In genomic region chr1:32362474-32363313, GRCh38 we compare ENCODE assay signal across 10 cellular contexts. TPM values are rescaled to one million over a fixed set of nuclear protein-coding genes. Genes with fewer than 3 reads are reported as not detected.
DNase-seq lines count a peak whose midpoint lies in the region; ATAC-seq and TF ChIP-seq lines count a peak whose summit lies in the region.
"Had no signal": no experiment of that assay in that cellular context is flagged by ENCODE, and none has a peak within 500 bp of the region (broad histone marks: within the 10 kb centered on the region; RNA-seq: fewer than 3 reads in every experiment).

Gene FAM229A, minus strand, starts transcription at chr1:32362485. Its CDS starts 394 bp downstream, at chr1:32362091.
Gene TSSK3, plus strand, starts transcription at chr1:32362539. Its CDS starts 163 bp downstream, at chr1:32362702.

- H3F3A ChIP-seq in PC-3 (ENCODE audit: low read length, unreplicated experiment): no peaks in the 10 kb centered on the region

- peaks cover 55% of the 10 kb centered on the region for H3K36me3 Mint-ChIP-seq in nephron progenitor cell (ENCODE audit: low read depth)

- H3K27me3 Mint-ChIP-seq in nephron progenitor cell (ENCODE audit: low read depth, poor library complexity): peaks cover 32% of the 10 kb centered on the region

- H3K79me2 ChIP-seq in PC-3 (ENCODE audit: low read length): no peaks in the 10 kb centered on the region

- CTCF ChIA-PET in AG04449 (lab: Yijun Ruan, JAX): interaction anchor here (1.3 to 5.1 kb wide), 3 partner anchors 12 to 147 kb away, joined by 4 to 37 read pairs (median 4); no protein-coding TSS in a partner anchor
- CTCF ChIA-PET in PC-3 (lab: Charles Lee): no interaction called here

- no peaks in the 10 kb centered on the region for H4K20me1 ChIP-seq in PC-3 (ENCODE audit: low read length)

- H3K4me1 Mint-ChIP-seq in nephron progenitor cell: peaks cover 24% of the 10 kb centered on the region

- no peaks in the 10 kb centered on the region for H3K4me1 ChIP-seq in PC-3 (ENCODE audit: insufficient read depth, low read length)

- H3K4me3 Mint-ChIP-seq in nephron progenitor cell: peak within 1 kb of the TSS; percentile 64

- peak within 1 kb of the TSS; percentile 57 for H3K4me2 ChIP-seq in PC-3 (ENCODE audit: low read length)

- TF ChIP-seq CTCF in AG04449 (IDR thresholded peaks at IDR 0.05; ENCODE audit: insufficient read depth, low read length, missing control alignments) (no peak), PC-3 (conservative IDR thresholded peaks at IDR 0.05; ENCODE audit: low read depth, low read length) (no peak), epithelial cell of proximal tubule (conservative IDR thresholded peaks at IDR 0.05; ENCODE audit: low read depth, low read length) (no peak), nephron progenitor cell (IDR thresholded peaks at IDR 0.05) (peak; percentile 7)

- no peak within 1 kb of the TSS for H2AFZ ChIP-seq in PC-3 (ENCODE audit: low read length)

- H3K27ac Mint-ChIP-seq in nephron progenitor cell: no peak within 1 kb of the TSS

- H3K9ac ChIP-seq in PC-3 (ENCODE audit: low read length): no peak within 1 kb of the TSS

- no peaks in the 10 kb centered on the region for H3K27me3 ChIP-seq in PC-3 (ENCODE audit: low read length)

- POLR2A ChIA-PET in AG04449 (lab: Yijun Ruan, JAX): interaction anchor here (1.5 kb wide), 1 partner anchor 27 kb away, joined by 4 read pairs; the partner anchor contains the start of gene MARCKSL1
- POLR2A ChIA-PET in PC-3 (lab: Charles Lee; ENCODE audit: unreplicated experiment): interaction anchor here (0.6 kb wide), 1 partner anchor 11 kb away, joined by 3 read pairs; no protein-coding TSS in a partner anchor

- no peak for TF ChIP-seq POLR2A in GM18505 (IDR thresholded peaks at IDR 0.05; ENCODE audit: borderline replicate concordance, extremely low read depth, insufficient read depth, insufficient read length)

- no TSS peak for BruUV-seq in PC-3 (replicated peaks; lab: Mats Ljungman, UMichigan)

- H3K4me3 ChIP-seq in AG04449 (ENCODE audit: low read depth, low read length) (peak within 1 kb of the TSS; percentile 42), PC-3 (ENCODE audit: low read length) (peak within 1 kb of the TSS; percentile 51), epithelial cell of proximal tubule (ENCODE audit: low read depth, low read length) (peak within 1 kb of the TSS; percentile 46)

- H3K9me2 ChIP-seq in PC-3 (replicated peaks; ENCODE audit: low read length): no peaks in the 10 kb centered on the region

- no peak for DNase-seq in AG04449 (ENCODE audit: low read depth, low spot score)
- DNase-seq in PC-3: no peak
- DNase-seq in epithelial cell of proximal tubule (ENCODE audit: low read depth): no peak
- no peak for DNase-seq in nephron progenitor cell
- no peak for DNase-seq in activated gamma-delta T cell treated with Interleukin-2 at 50 U/mL for 16 hours
- DNase-seq in 8988T: no peak
- no peak for DNase-seq in stimulated activated CD4-positive, alpha-beta T cell treated with anti-CD3 and anti-CD28 coated beads, Interleukin-2, amount 100 ng/mL, for 48 hours
- DNase-seq: NCI-H187 treated with DMSO at 0.1 percent for 48 hours had no signal

- intact Hi-C loops in PC-3 (cut with micrococcal nuclease): no loop called here

- H3K27ac ChIP-seq in PC-3 (ENCODE audit: low read length): no peak within 1 kb of the TSS

- ATAC-seq in PC-3 (peak; percentile 9; the same call in 1 of the 2 replicates), GM18505 (IDR thresholded peaks at IDR 0.05; ENCODE audit: unreplicated experiment) (no peak)
- ATAC-seq: HCT116 had no signal

- no peaks in the 10 kb centered on the region for H3K9me3 Mint-ChIP-seq in nephron progenitor cell

- peaks cover 3% of the 10 kb centered on the region for H3K36me3 ChIP-seq in PC-3 (ENCODE audit: low read depth, low read length)

- no peaks in the 10 kb centered on the region for H3K9me3 ChIP-seq in PC-3 (ENCODE audit: low read length)

RNA-seq across cellular contexts. Expression of gene FAM229A, which starts in this region (rescaled TPM):
- total RNA-seq in PC-3 (2014; rRNA removed): 3.0 and 3.7 TPM in 2 replicates
- 1.7 and 11.7 TPM in 2 replicates for total RNA-seq in epithelial cell of proximal tubule

RNA-seq across cellular contexts. Expression of gene TSSK3, which starts in this region (rescaled TPM):
- total RNA-seq in PC-3 (2014; rRNA removed) (not detected in 2 replicates), epithelial cell of proximal tubule (0.58 TPM in 1 of 2 replicates, not detected in the other)
